20 cellular contexts compared by ENCODE assay signal in the genomic region with DNA sequence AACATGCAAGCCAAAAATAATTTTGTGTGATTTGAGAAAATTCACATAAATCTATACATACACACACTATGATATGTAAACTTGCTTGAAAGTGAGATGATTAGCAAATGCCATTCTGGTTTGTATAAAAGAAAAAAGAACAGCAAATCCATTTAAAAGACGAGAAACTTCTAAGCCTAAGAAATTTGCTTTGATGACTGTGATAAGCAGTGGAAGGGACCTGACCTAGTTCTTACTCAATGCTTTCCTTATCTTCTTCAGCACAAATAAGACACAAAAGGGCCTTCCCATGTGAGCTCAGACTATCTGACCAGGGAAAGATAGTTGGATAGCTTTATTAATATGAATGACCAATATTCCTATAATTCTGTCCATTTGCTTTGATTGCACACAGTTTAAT. TPM values are rescaled to one million over a fixed set of nuclear protein-coding genes. Genes with fewer than 3 reads are reported as not detected.
DNase-seq lines count a peak whose midpoint lies in the region; ATAC-seq, FAIRE-seq and TF ChIP-seq lines count a peak whose summit lies in the region.
"Had no signal": no experiment of that assay in that cellular context is flagged by ENCODE, and none has a peak within 500 bp of the region (broad histone marks: within the 10 kb centered on the region; RNA-seq: fewer than 3 reads in every experiment).

No MANE protein-coding gene starts in this region.

- H3F3A ChIP-seq in PC-3 (ENCODE audit: low read length, unreplicated experiment) (no peaks in the 10 kb centered on the region), neural cell (ENCODE audit: insufficient read depth, low read length, poor library complexity, severe bottlenecking) (no peaks in the 10 kb centered on the region)

- ATAC-seq in A549: no peak
- ATAC-seq in PC-3: no peak
- ATAC-seq in foreskin keratinocyte: no peak
- no peak for ATAC-seq in stimulated activated naive CD8-positive, alpha-beta T cell treated with anti-CD3 and anti-CD28 coated beads, Interleukin-15, amount 100 ng/mL, for 72 hours
- no peak for ATAC-seq in activated CD4-positive, CD25-positive, alpha-beta regulatory T cell treated with anti-CD3 and anti-CD28 coated beads, Interleukin-2, amount 50 U/mL, for 24 hours
- ATAC-seq: CD8-positive, alpha-beta T cell had no signal

- H3K4me3 ChIP-seq in A549 (no peak overlapping the region), PC-3 (ENCODE audit: low read length) (no peak overlapping the region), neural cell (ENCODE audit: low read length) (peak overlapping the region; percentile 17)
- H3K4me3 ChIP-seq: HAP-1 had no signal

- no TSS peak for BruUV-seq in PC-3 (replicated peaks; lab: Mats Ljungman, UMichigan)

- H3K9me2 ChIP-seq in PC-3 (replicated peaks; ENCODE audit: low read length) (no peaks in the 10 kb centered on the region), neural cell (ENCODE audit: insufficient read depth, low read length) (no peaks in the 10 kb centered on the region)

- H3K36me3 ChIP-seq in PC-3 (ENCODE audit: low read depth, low read length): no peaks in the 10 kb centered on the region
- H3K36me3 ChIP-seq in neural cell (ENCODE audit: insufficient read depth, low read length): no peaks in the 10 kb centered on the region
- H3K36me3 ChIP-seq: BE2C, HAP-1 had no signal

- no peak overlapping the region for H3K27ac ChIP-seq in A549
- peak overlapping the region; percentile 90 for H3K27ac ChIP-seq in PC-3 (ENCODE audit: low read length)
- H3K27ac ChIP-seq in neural cell (ENCODE audit: low read length): peak overlapping the region; percentile 86
- no peak overlapping the region for H3K27ac ChIP-seq in foreskin keratinocyte
- H3K27ac ChIP-seq: C4-2B had no signal

- no peaks in the 10 kb centered on the region for H3K9me3 Mint-ChIP-seq in brain
- no peaks in the 10 kb centered on the region for H3K9me3 Mint-ChIP-seq in stimulated activated naive CD8-positive, alpha-beta T cell treated with anti-CD3 and anti-CD28 coated beads, Interleukin-15, amount 100 ng/mL, for 72 hours
- H3K9me3 Mint-ChIP-seq: CD8-positive, alpha-beta T cell had no signal

- no peak for TF ChIP-seq CTCF in A549 (IDR thresholded peaks at IDR 0.05)
- TF ChIP-seq CTCF in PC-3 (conservative IDR thresholded peaks at IDR 0.05; ENCODE audit: low read depth, low read length): no peak
- TF ChIP-seq CTCF in brain (conservative IDR thresholded peaks at IDR 0.05): no peak
- no peak for TF ChIP-seq CTCF in neural cell (IDR thresholded peaks at IDR 0.05; ENCODE audit: poor library complexity, severe bottlenecking)
- TF ChIP-seq CTCF in foreskin keratinocyte (conservative IDR thresholded peaks at IDR 0.05): no peak

- H3K4me1 ChIP-seq in A549: peaks cover 6% of the 10 kb centered on the region; the same call in 1 of the 3 replicates
- H3K4me1 ChIP-seq in PC-3 (ENCODE audit: insufficient read depth, low read length): peaks cover 39% of the 10 kb centered on the region
- no peaks in the 10 kb centered on the region for H3K4me1 ChIP-seq in foreskin keratinocyte
- H3K4me1 ChIP-seq: BE2C, HAP-1 had no signal

- H2AFZ ChIP-seq in PC-3 (ENCODE audit: low read length): no peak overlapping the region
- peak overlapping the region; percentile 22 for H2AFZ ChIP-seq in neural cell (ENCODE audit: low read depth, low read length)

- TF ChIP-seq RAD21 in A549 (conservative IDR thresholded peaks at IDR 0.05 in 1 of 2, IDR thresholded peaks at IDR 0.05 in 1 of 2) (no peak), neural cell (conservative IDR thresholded peaks at IDR 0.05) (no peak)

- POLR2A ChIA-PET in A549 (lab: Yijun Ruan, JAX) (no interaction called here), PC-3 (lab: Charles Lee; ENCODE audit: unreplicated experiment) (no interaction called here)

- H3K27ac Mint-ChIP-seq in brain: peak overlapping the region in 3 of 5 experiments; percentile 15 to 82 (median 31)
- H3K27ac Mint-ChIP-seq in stimulated activated naive CD8-positive, alpha-beta T cell treated with anti-CD3 and anti-CD28 coated beads, Interleukin-15, amount 100 ng/mL, for 72 hours: no peak overlapping the region
- H3K27ac Mint-ChIP-seq: CD8-positive, alpha-beta T cell had no signal

- 71% methylated on average over 1 of the region's 1 CpG for WGBS in A549 (ENCODE audit: missing lambda C conversion rate)

- FAIRE-seq in A549 (lab: Jason Lieb, UNC): peak; percentile 46
- FAIRE-seq: GM12892 had no signal

- H3K9ac ChIP-seq in PC-3 (ENCODE audit: low read length) (no peak overlapping the region), neural cell (ENCODE audit: low read length) (peak overlapping the region; percentile 52)

- H3K36me3 Mint-ChIP-seq in brain: no peaks in the 10 kb centered on the region
- H3K36me3 Mint-ChIP-seq: CD8-positive, alpha-beta T cell had no signal

- H3K27me3 ChIP-seq in PC-3 (ENCODE audit: low read length) (no peaks in the 10 kb centered on the region), neural cell (ENCODE audit: insufficient read depth, low read depth, low read length) (no peaks in the 10 kb centered on the region), foreskin keratinocyte (peaks cover 11% of the 10 kb centered on the region)
- H3K27me3 ChIP-seq: BE2C had no signal

- no peaks in the 10 kb centered on the region for H4K20me1 ChIP-seq in PC-3 (ENCODE audit: low read length)
- no peaks in the 10 kb centered on the region for H4K20me1 ChIP-seq in neural cell (ENCODE audit: insufficient read depth)

- no peaks in the 10 kb centered on the region for H3K9me3 ChIP-seq in A549
- no peaks in the 10 kb centered on the region for H3K9me3 ChIP-seq in PC-3 (ENCODE audit: low read length)
- H3K9me3 ChIP-seq in neural cell (ENCODE audit: low read length): peaks cover 5% of the 10 kb centered on the region
- H3K9me3 ChIP-seq: BE2C, HAP-1 had no signal

- CTCF ChIA-PET in A549 (lab: Yijun Ruan, JAX): interaction anchor here (0.9 kb wide), 1 partner anchor 10 kb away, joined by 3 read pairs; no protein-coding TSS in a partner anchor
- CTCF ChIA-PET in PC-3 (lab: Charles Lee): no interaction called here

- TF ChIP-seq EP300 in A549 (IDR thresholded peaks at IDR 0.05): no peak
- TF ChIP-seq EP300 in neural cell (conservative IDR thresholded peaks at IDR 0.05; ENCODE audit: poor library complexity, severe bottlenecking): no peak

- peaks cover 12% of the 10 kb centered on the region for H3K27me3 Mint-ChIP-seq in brain
- H3K27me3 Mint-ChIP-seq in stimulated activated naive CD8-positive, alpha-beta T cell treated with anti-CD3 and anti-CD28 coated beads, Interleukin-15, amount 100 ng/mL, for 72 hours: no peaks in the 10 kb centered on the region

- no peak for TF ChIP-seq POLR2A in A549 (IDR thresholded peaks at IDR 0.05; ENCODE audit: low read length)

- H3K79me2 ChIP-seq in PC-3 (ENCODE audit: low read length) (no peaks in the 10 kb centered on the region), neural cell (replicated peaks; ENCODE audit: insufficient read depth, low read length) (no peaks in the 10 kb centered on the region)

- no peak for DNase-seq in A549 (ENCODE audit: low read depth in 1 of 2, low spot score in 1 of 2)
- DNase-seq in PC-3: no peak
- no peak for DNase-seq in foreskin keratinocyte
- no peak for DNase-seq in stimulated activated naive CD8-positive, alpha-beta T cell treated with anti-CD3 and anti-CD28 coated beads, Interleukin-15, amount 100 ng/mL, for 72 hours
- no peak for DNase-seq in islet precursor cell
- DNase-seq: BE2C; CD8-positive, alpha-beta T cell; COR-L47; DMS153; DMS79 treated with DMSO at 0.1 percent for 48 hours; EL; GDM1; GOT3 had no signal

- intact Hi-C loops in PC-3 (cut with micrococcal nuclease): no loop called here

- no peak overlapping the region for H3K4me2 ChIP-seq in A549
- no peak overlapping the region for H3K4me2 ChIP-seq in PC-3 (ENCODE audit: low read length)
- H3K4me2 ChIP-seq in neural cell (ENCODE audit: low read length): peak overlapping the region; percentile 63

- no peak overlapping the region for H3K4me3 Mint-ChIP-seq in brain
- H3K4me3 Mint-ChIP-seq in stimulated activated naive CD8-positive, alpha-beta T cell treated with anti-CD3 and anti-CD28 coated beads, Interleukin-15, amount 100 ng/mL, for 72 hours: no peak overlapping the region
- H3K4me3 Mint-ChIP-seq: CD8-positive, alpha-beta T cell had no signal

- H3K4me1 Mint-ChIP-seq in brain: peaks cover 26% of the 10 kb centered on the region
- H3K4me1 Mint-ChIP-seq in stimulated activated naive CD8-positive, alpha-beta T cell treated with anti-CD3 and anti-CD28 coated beads, Interleukin-15, amount 100 ng/mL, for 72 hours: no peaks in the 10 kb centered on the region

TF ChIP-seq in A549, 52 proteins besides CTCF, POLR2A, EP300 and RAD21 (continues in another document):
- TF ChIP-seq RCOR1 (IDR thresholded peaks at IDR 0.05; ENCODE audit: low read depth, low read length): no peak
- no peak for TF ChIP-seq FOXS1 (CRISPR knock-in tag; IDR thresholded peaks at IDR 0.05)
- no peak for TF ChIP-seq JUN (IDR thresholded peaks at IDR 0.05)
- TF ChIP-seq NFE2L2 (conservative IDR thresholded peaks at IDR 0.05; ENCODE audit: low read length): no peak

TF ChIP-seq in neural cell, 6 proteins besides CTCF, POLR2A, EP300 and RAD21 (continues in another document):
- no peak for TF ChIP-seq SMC3 (conservative IDR thresholded peaks at IDR 0.05; ENCODE audit: poor library complexity)

RNA-seq across cellular contexts. Expression of a gene that starts 25.3 kb away (rescaled TPM):
- polyA plus RNA-seq in A549 (2011; rRNA removed) (0.16 and 0.48 TPM in 2 replicates), A549 (2017; fragmentation: RNase III; extraction: RNeasy Plus Mini Kit Qiagen cat#74134 plus additional on column Dnase treatment) (0.63 to 0.88 TPM (median 0.72 TPM) in 3 replicates), brain (ENCODE audit: insufficient read depth, low read depth, low replicate concordance) (12.3 TPM), neural cell (43.8 and 50.2 TPM in 2 replicates), foreskin keratinocyte (0.09 and 0.10 TPM in 2 replicates)
- polyA plus RNA-seq in A549 (2012; cell fraction: cytosol; rRNA removed): 0.09 and 0.25 TPM in 2 replicates
- polyA plus RNA-seq in A549 (2012; cell fraction: nucleus; rRNA removed): 0.13 and 0.15 TPM in 2 replicates
- polyA minus RNA-seq in A549 (2011; rRNA and poly(A)+ RNA removed): 0.08 and 1.5 TPM in 2 replicates
- total RNA-seq in PC-3 (2014; rRNA removed) (6.0 and 6.6 TPM in 2 replicates), foreskin keratinocyte (0.11 and 0.24 TPM in 2 replicates)
- 90.3 and 99.2 TPM in 2 replicates for polyA minus RNA-seq in neural cell
- total RNA-seq: CD8-positive, alpha-beta T cell; HT-29 had no signal

RNA-seq across cellular contexts. Expression of a gene that starts 28.8 kb away (rescaled TPM):
- polyA plus RNA-seq in A549 (2011; rRNA removed): 51.3 and 55.5 TPM in 2 replicates
- 16.4 and 20.8 TPM in 2 replicates for polyA plus RNA-seq in A549 (2012; cell fraction: cytosol; rRNA removed)
- polyA plus RNA-seq in A549 (2012; cell fraction: nucleus; rRNA removed): 19.0 and 26.3 TPM in 2 replicates
- 27.2 to 29.7 TPM (median 29.1 TPM) in 3 replicates for polyA plus RNA-seq in A549 (2017; fragmentation: RNase III; extraction: RNeasy Plus Mini Kit Qiagen cat#74134 plus additional on column Dnase treatment)
- 65.3 and 78.9 TPM in 2 replicates for polyA minus RNA-seq in A549 (2011; rRNA and poly(A)+ RNA removed)
- 25.5 and 38.4 TPM in 2 replicates for total RNA-seq in PC-3 (2014; rRNA removed)
- polyA plus RNA-seq in brain (ENCODE audit: insufficient read depth, low read depth, low replicate concordance): 71.0 TPM
- polyA plus RNA-seq in neural cell: 17.1 and 19.1 TPM in 2 replicates
- 75.0 and 111 TPM in 2 replicates for polyA minus RNA-seq in neural cell
- total RNA-seq in foreskin keratinocyte: 41.4 and 46.2 TPM in 2 replicates
- polyA plus RNA-seq in foreskin keratinocyte: 11.9 and 14.2 TPM in 2 replicates

Comparison
In these comparisons a context has a peak if more than half of its experiments do, and no peak if none do; other contexts are left out.
1. H3K27ac ChIP-seq: peak in PC-3 (single experiment) and neural cell (single experiment); none in A549 (0 of 2) and foreskin keratinocyte (single experiment).
2. H3K27ac Mint-ChIP-seq: peak in brain (3 of 5); none in stimulated activated naive CD8-positive, alpha-beta T cell treated with anti-CD3 and anti-CD28 coated beads, Interleukin-15, amount 100 ng/mL, for 72 hours (0 of 2).